In the genomic region with DNA sequence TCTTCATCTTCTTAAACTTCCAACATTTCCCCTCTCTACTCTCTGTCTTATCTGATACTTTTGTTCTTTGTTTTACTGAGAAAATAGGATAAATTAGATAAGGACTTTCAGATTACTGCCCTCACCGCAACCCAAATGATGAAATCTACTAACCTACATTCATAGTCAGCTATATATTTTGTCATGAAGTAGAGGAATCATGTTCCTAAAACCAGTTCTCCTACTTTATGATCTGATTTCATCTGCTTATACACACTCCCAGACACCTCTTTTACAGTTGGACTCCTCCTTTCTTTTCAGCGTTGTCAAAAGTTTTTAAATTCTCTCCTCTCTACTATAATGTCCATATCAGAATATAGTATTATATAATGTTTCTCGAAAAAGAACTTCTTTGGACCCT, we compare ENCODE assay signal across 25 cellular contexts. TPM values are rescaled to one million over a fixed set of nuclear protein-coding genes. Genes with fewer than 3 reads are reported as not detected.
"Had no signal": no experiment of that assay in that cellular context is flagged by ENCODE, and none has a peak within 500 bp of the region (broad histone marks: within the 10 kb centered on the region; RNA-seq: fewer than 3 reads in every experiment).

No MANE protein-coding gene starts in this region.

- H3K4me3 ChIP-seq: MG63, SJCRH30 had no signal

- ATAC-seq: HepG2, SK-N-SH treated with all-trans-retinoic acid at 6 μM for 48 hours had no signal

- DNase-seq: IMR-90, Karpas-422, KG1, MG63, NCI-H1092, NCI-H1105 treated with DMSO at 0.1 percent for 48 hours, NCI-H1417 treated with DMSO at 0.1 percent for 48 hours, NCI-H146, NCI-H1694 treated with DMSO at 0.1 percent for 48 hours, NCI-H1930, NCI-H2081, NCI-H2107, NCI-H226, NCI-H446, NCI-H510A, NCI-H524 treated with DMSO at 0.1 percent for 48 hours, NCI-H69, NCI-H774, Right ventricle myocardium superior, RPMI8226, SJCRH30 had no signal

- H3K4me1 ChIP-seq: SJCRH30 had no signal

- H3K36me3 ChIP-seq: MG63, SJCRH30 had no signal

- H3K9me3 ChIP-seq: MG63, SJCRH30 had no signal

- H3K27ac ChIP-seq: SJCRH30 had no signal

- FAIRE-seq: HepG2, RCC 7860 had no signal

- H3K27me3 ChIP-seq: MG63, SJCRH30 had no signal

RNA-seq across cellular contexts. Expression of a gene that starts 29.7 kb away (rescaled TPM):
- total RNA-seq: HepG2, HT1080, IMR-90 had no signal
- polyA plus RNA-seq: HepG2, IMR-90 had no signal
